Comparison of ENCODE assay signal across 21 cellular contexts in the genomic region with DNA sequence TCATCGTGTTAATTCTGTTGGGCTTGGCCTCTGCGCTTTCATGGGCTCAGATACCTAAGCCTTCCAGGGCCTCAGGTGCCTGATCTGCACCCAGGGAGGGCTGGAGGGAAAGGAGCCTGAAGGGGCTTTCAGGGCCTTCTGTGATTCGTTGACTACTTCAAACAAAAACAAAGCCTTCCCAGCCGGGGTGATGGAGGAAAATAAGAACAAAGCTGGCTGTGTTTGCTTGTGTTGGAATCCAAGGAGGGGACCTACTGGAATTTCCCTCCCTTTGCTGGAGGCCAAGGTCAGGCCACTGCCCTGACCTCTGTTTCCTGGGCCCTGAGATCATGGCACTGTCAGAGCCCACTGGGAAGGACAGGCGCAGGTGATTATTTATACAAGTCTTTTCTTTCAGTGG.
DNase-seq lines count a peak whose midpoint lies in the region; ATAC-seq, FAIRE-seq and TF ChIP-seq lines count a peak whose summit lies in the region.
"Had no signal": no experiment of that assay in that cellular context is flagged by ENCODE, and none has a peak within 500 bp of the region (broad histone marks: within the 10 kb centered on the region; RNA-seq: fewer than 3 reads in every experiment).

No MANE protein-coding gene starts in this region.

- H3K4me1 ChIP-seq in NT2/D1 (ENCODE audit: insufficient read depth, insufficient read length) (peaks cover 15% of the 10 kb centered on the region), esophagus muscularis mucosa (peaks cover 30 to 72% (median 69%) of the 10 kb centered on the region in 4 donors), spleen (peaks cover 0 to 8% (median 0%) of the 10 kb centered on the region in 6 donors)
- H3K4me1 ChIP-seq: BLaER1 had no signal

- ATAC-seq in HG03460 (IDR thresholded peaks at IDR 0.05; ENCODE audit: unreplicated experiment): no peak
- ATAC-seq: heart left ventricle had no signal

- H3K9ac ChIP-seq in NT2/D1 (ENCODE audit: insufficient read length, low read depth): no peak overlapping the region
- H3K9ac ChIP-seq: BLaER1 had no signal

- DNase-seq in NT2/D1 (ENCODE audit: low read depth, low spot score) (peak; percentile 52), esophagus muscularis mucosa (ENCODE audit: extremely low spot score) (no peak), urothelium cell line (ENCODE audit: low spot score) (peak; percentile 43), dorsolateral prefrontal cortex (no peak), spleen (no peak)
- DNase-seq: activated CD4-positive, alpha-beta T cell treated with anti-CD3 and anti-CD28 coated beads, Interleukin-2, amount 50 U/mL, for 1 hour; activated naive CD4-positive, alpha-beta T cell treated with anti-CD3 and anti-CD28 coated beads, Interleukin-2, amount 10 ng/mL, durations not matched to agents 7 days and 5 days; DMS 273 treated with DMSO at 0.1 percent for 48 hours; KBM-7; kidney; NCI-H2029 treated with DMSO at 0.1 percent for 48 hours; NCI-H69; OCI-M1 had no signal

- no peaks in the 10 kb centered on the region for H3K36me3 ChIP-seq in NT2/D1 (ENCODE audit: insufficient read depth, insufficient read length, low read length)
- no peaks in the 10 kb centered on the region for H3K36me3 ChIP-seq in esophagus muscularis mucosa
- no peaks in the 10 kb centered on the region for H3K36me3 ChIP-seq in spleen
- H3K36me3 ChIP-seq: BLaER1, heart left ventricle, thoracic aorta had no signal

- TF ChIP-seq CTCF in esophagus muscularis mucosa (IDR thresholded peaks at IDR 0.05) (no peak), nephron (IDR thresholded peaks at IDR 0.05; ENCODE audit: unreplicated experiment in 3 of 3) (no peak), dorsolateral prefrontal cortex (IDR thresholded peaks at IDR 0.05 in 54 of 56, conservative IDR thresholded peaks at IDR 0.05 in 2 of 56; ENCODE audit: low read depth in 1 of 56, partially characterized antibody in 56 of 56) (no peak), spleen (IDR thresholded peaks at IDR 0.05 in 8 of 11, conservative IDR thresholded peaks at IDR 0.05 in 3 of 11) (no peak)

- H3K4me3 ChIP-seq in NT2/D1 (ENCODE audit: insufficient read length, low read depth) (no peak overlapping the region), esophagus muscularis mucosa (no peak overlapping the region), dorsolateral prefrontal cortex (no peak overlapping the region), spleen (no peak overlapping the region)
- H3K4me3 ChIP-seq: BLaER1, heart left ventricle, SK-N-MC, thoracic aorta had no signal

- no peaks in the 10 kb centered on the region for H3K36me3 Mint-ChIP-seq in nephron (ENCODE audit: low read depth)
- H3K36me3 Mint-ChIP-seq: activated naive CD4-positive, alpha-beta T cell treated with anti-CD3 and anti-CD28 coated beads, Interleukin-2, amount 10 ng/mL, durations not matched to agents 7 days and 5 days; mesothelial cell of epicardium had no signal

- intact Hi-C loops in esophagus muscularis mucosa (cut with DNase I): loop anchor here (5.0 kb wide), 2 partner anchors 82 to 97 kb away; no protein-coding TSS in a partner anchor
- intact Hi-C loops in dorsolateral prefrontal cortex (cut with DNase I): no loop called here
- intact Hi-C loops in spleen (cut with DNase I; ENCODE audit: low total_unique reads): no loop called here

- no peak for TF ChIP-seq EP300 in esophagus muscularis mucosa (IDR thresholded peaks at IDR 0.05)

- peaks cover 11% of the 10 kb centered on the region for H3K27me3 Mint-ChIP-seq in nephron (ENCODE audit: low read depth)

- H3K4me1 Mint-ChIP-seq in nephron: peaks cover 85% of the 10 kb centered on the region

- peak overlapping the region; percentile 56 to 94 (median 66) for H3K27ac ChIP-seq in esophagus muscularis mucosa (replicated peaks in 1 of 4)
- peak overlapping the region in 3 of 59 donors; percentile 14 to 32 (median 25) for H3K27ac ChIP-seq in dorsolateral prefrontal cortex
- H3K27ac ChIP-seq in spleen: no peak overlapping the region
- H3K27ac ChIP-seq: BLaER1, SK-N-MC, thoracic aorta had no signal

- TF ChIP-seq POLR2A in esophagus muscularis mucosa (IDR thresholded peaks at IDR 0.05; ENCODE audit: low read depth) (no peak), spleen (IDR thresholded peaks at IDR 0.05) (no peak)

- H3K9me3 ChIP-seq in NT2/D1 (ENCODE audit: insufficient read depth, low read length) (no peaks in the 10 kb centered on the region), esophagus muscularis mucosa (no peaks in the 10 kb centered on the region), spleen (no peaks in the 10 kb centered on the region)
- H3K9me3 ChIP-seq: BLaER1, heart left ventricle, thoracic aorta had no signal

- no peaks in the 10 kb centered on the region for H3K9me3 Mint-ChIP-seq in nephron
- H3K9me3 Mint-ChIP-seq: activated naive CD4-positive, alpha-beta T cell treated with anti-CD3 and anti-CD28 coated beads, Interleukin-2, amount 10 ng/mL, durations not matched to agents 7 days and 5 days; mesothelial cell of epicardium had no signal

- H3K27me3 ChIP-seq in NT2/D1 (ENCODE audit: insufficient read depth, insufficient read length) (no peaks in the 10 kb centered on the region), esophagus muscularis mucosa (no peaks in the 10 kb centered on the region), dorsolateral prefrontal cortex (no peaks in the 10 kb centered on the region), spleen (replicated peaks in 1 of 7) (peaks cover 0 to 4% (median 0%) of the 10 kb centered on the region in 7 donors)
- H3K27me3 ChIP-seq: BLaER1 had no signal

- FAIRE-seq in urothelium cell line (lab: Jason Lieb, UNC): no peak
- FAIRE-seq: astrocyte, kidney had no signal

- WGBS in esophagus muscularis mucosa: 61% methylated on average over 4 of the region's 5 CpGs
- 76 to 97% (median 84%) methylated on average over 4 to 5 of the region's 5 CpGs for WGBS in spleen, 5 donors

- no peak overlapping the region for H3K4me3 Mint-ChIP-seq in nephron
- H3K4me3 Mint-ChIP-seq: activated naive CD4-positive, alpha-beta T cell treated with anti-CD3 and anti-CD28 coated beads, Interleukin-2, amount 10 ng/mL, durations not matched to agents 7 days and 5 days; mesothelial cell of epicardium had no signal

- peak overlapping the region; percentile 44 to 82 (median 63) for H3K27ac Mint-ChIP-seq in nephron
- H3K27ac Mint-ChIP-seq: activated naive CD4-positive, alpha-beta T cell treated with anti-CD3 and anti-CD28 coated beads, Interleukin-2, amount 10 ng/mL, durations not matched to agents 7 days and 5 days; mesothelial cell of epicardium had no signal

Comparison
In these comparisons a context has a peak if more than half of its experiments do, and no peak if none do; other contexts are left out.
1. DNase-seq: peak in NT2/D1 (single experiment) and urothelium cell line (single experiment); none in esophagus muscularis mucosa (single experiment), dorsolateral prefrontal cortex (0 of 10) and spleen (single experiment).
2. H3K27ac ChIP-seq: peak in esophagus muscularis mucosa (4 of 4); none in spleen (0 of 8).